In genomic region chr12:79046021-79046420, GRCh38 we compare ENCODE assay signal across 20 cellular contexts.
DNase-seq lines count a peak whose midpoint lies in the region; ATAC-seq, FAIRE-seq and TF ChIP-seq lines count a peak whose summit lies in the region.
"Had no signal": no experiment of that assay in that cellular context is flagged by ENCODE, and none has a peak within 500 bp of the region (broad histone marks: within the 10 kb centered on the region; RNA-seq: fewer than 3 reads in every experiment).

No MANE protein-coding gene starts in this region.

- FAIRE-seq in A549 (lab: Jason Lieb, UNC): peak; percentile 54
- FAIRE-seq: GM12891, RCC 7860 had no signal

- 0 out of 2 replicates have a peak, but pooled peaks cover 4% of the 10 kb centered on the region for H3K36me3 ChIP-seq in HUES48 (ENCODE audit: control insufficient read depth, insufficient read depth, low read length)
- H3K36me3 ChIP-seq in right atrium auricular region: no peaks in the 10 kb centered on the region
- H3K36me3 ChIP-seq in MM.1S (replicated peaks; ENCODE audit: insufficient read depth, low read length): no peaks in the 10 kb centered on the region

- no peaks in the 10 kb centered on the region for H3K27me3 Mint-ChIP-seq in mesothelial cell of epicardium (ENCODE audit: low read depth)
- H3K27me3 Mint-ChIP-seq: B cell had no signal

- intact Hi-C loops in dorsolateral prefrontal cortex (cut with DNase I): no loop called here

- TF ChIP-seq RAD21 in A549 (conservative IDR thresholded peaks at IDR 0.05 in 1 of 2, IDR thresholded peaks at IDR 0.05 in 1 of 2): no peak

- no peaks in the 10 kb centered on the region for H3K9me3 Mint-ChIP-seq in mesothelial cell of epicardium

- no peak overlapping the region for H3K27ac ChIP-seq in A549
- H3K27ac ChIP-seq in HUES48 (ENCODE audit: low read depth, low read length): no peak overlapping the region
- peak overlapping the region in 11 of 59 donors; percentile 4 to 58 (median 16) for H3K27ac ChIP-seq in dorsolateral prefrontal cortex
- no peak overlapping the region for H3K27ac ChIP-seq in coronary artery
- no peak overlapping the region for H3K27ac ChIP-seq in right atrium auricular region
- H3K27ac ChIP-seq in MM.1S (ENCODE audit: low read length): no peak overlapping the region

- no peak overlapping the region for H3K27ac Mint-ChIP-seq in mesothelial cell of epicardium
- H3K27ac Mint-ChIP-seq: B cell had no signal

- H3K4me1 ChIP-seq in A549 (no peaks in the 10 kb centered on the region), HUES48 (ENCODE audit: control insufficient read depth, insufficient read depth, low read length) (peaks cover 4% of the 10 kb centered on the region; the same call in 1 of the 2 replicates), right atrium auricular region (no peaks in the 10 kb centered on the region), MM.1S (ENCODE audit: low read length) (no peaks in the 10 kb centered on the region)

- H3K4me2 ChIP-seq in A549 (no peak overlapping the region), MM.1S (ENCODE audit: low read depth, low read length) (no peak overlapping the region)

- H2AFZ ChIP-seq in MM.1S (ENCODE audit: low read length): no peak overlapping the region

- TF ChIP-seq POLR2A in A549 (IDR thresholded peaks at IDR 0.05; ENCODE audit: low read length): no peak

- TF ChIP-seq EP300 in A549 (IDR thresholded peaks at IDR 0.05): no peak

- H3K9ac ChIP-seq in HUES48 (ENCODE audit: low read depth, low read length) (no peak overlapping the region), MM.1S (ENCODE audit: low read length) (no peak overlapping the region)

- DNase-seq in A549 (ENCODE audit: low read depth in 1 of 2, low spot score in 1 of 2) (no peak), dorsolateral prefrontal cortex (no peak), mesothelial cell of epicardium (ENCODE audit: low spot score in 2 of 2, unreplicated experiment in 2 of 2) (no peak), coronary artery (ENCODE audit: low spot score) (no peak), right atrium auricular region (ENCODE audit: low spot score) (no peak), MM.1S (no peak)
- DNase-seq: 8988T; DMS 273 treated with DMSO at 0.1 percent for 48 hours; IMR-90; NCI-H1048; NCI-H1436; NCI-H2029; NCI-H446; NK-92 treated with Interleukin-12 subunit alpha and Interleukin-12 subunit beta, amount 100 ng/mL, for 24 hours had no signal

- WGBS in A549 (ENCODE audit: missing lambda C conversion rate): 95% methylated on average over 1 of the region's 1 CpG

- peak overlapping the region; percentile 74 for H3K4me3 Mint-ChIP-seq in mesothelial cell of epicardium
- H3K4me3 Mint-ChIP-seq: B cell had no signal

- POLR2A ChIA-PET in A549 (lab: Yijun Ruan, JAX): no interaction called here

- H3K4me3 ChIP-seq in A549 (no peak overlapping the region), HUES48 (ENCODE audit: low read depth, low read length) (peak overlapping the region; percentile 75), dorsolateral prefrontal cortex (peak overlapping the region in 44 of 59 donors; percentile 0 to 49 (median 22)), coronary artery (no peak overlapping the region), right atrium auricular region (no peak overlapping the region), MM.1S (ENCODE audit: low read length) (no peak overlapping the region)

- no peaks in the 10 kb centered on the region for H3F3A ChIP-seq in MM.1S (ENCODE audit: insufficient read depth, low read length)

- peaks cover 3% of the 10 kb centered on the region for H3K4me1 Mint-ChIP-seq in mesothelial cell of epicardium
- H3K4me1 Mint-ChIP-seq: B cell had no signal

- H3K9me2 ChIP-seq in MM.1S (replicated peaks; ENCODE audit: insufficient read depth, low read length): no peaks in the 10 kb centered on the region

- H3K27me3 ChIP-seq in HUES48 (ENCODE audit: control insufficient read depth, insufficient read depth, low read length) (no peaks in the 10 kb centered on the region), dorsolateral prefrontal cortex (no peaks in the 10 kb centered on the region), right atrium auricular region (no peaks in the 10 kb centered on the region), MM.1S (replicated peaks; ENCODE audit: insufficient read depth, low read length) (no peaks in the 10 kb centered on the region)

- CTCF ChIA-PET in A549 (lab: Yijun Ruan, JAX): no interaction called here

- ATAC-seq in A549: no peak
- ATAC-seq in HG02798 (IDR thresholded peaks at IDR 0.05; ENCODE audit: poor library complexity, unreplicated experiment): no peak
- ATAC-seq: Right ventricle myocardium inferior had no signal

- H4K20me1 ChIP-seq in MM.1S (ENCODE audit: insufficient read depth, low read length): no peaks in the 10 kb centered on the region

- no peaks in the 10 kb centered on the region for H3K79me2 ChIP-seq in MM.1S (ENCODE audit: low read length)

- TF ChIP-seq CTCF in A549 (IDR thresholded peaks at IDR 0.05): no peak
- TF ChIP-seq CTCF in dorsolateral prefrontal cortex (IDR thresholded peaks at IDR 0.05 in 54 of 56, conservative IDR thresholded peaks at IDR 0.05 in 2 of 56; ENCODE audit: low read depth in 1 of 56, partially characterized antibody in 56 of 56): no peak
- no peak for TF ChIP-seq CTCF in mesothelial cell of epicardium (IDR thresholded peaks at IDR 0.05; ENCODE audit: unreplicated experiment)
- no peak for TF ChIP-seq CTCF in coronary artery (IDR thresholded peaks at IDR 0.05)
- no peak for TF ChIP-seq CTCF in right atrium auricular region (IDR thresholded peaks at IDR 0.05)
- no peak for TF ChIP-seq CTCF in MM.1S (IDR thresholded peaks at IDR 0.05; ENCODE audit: low read length)

- H3K9me3 ChIP-seq in A549: no peaks in the 10 kb centered on the region
- no peaks in the 10 kb centered on the region for H3K9me3 ChIP-seq in HUES48 (ENCODE audit: control insufficient read depth, insufficient read depth, low read length)
- H3K9me3 ChIP-seq in right atrium auricular region: no peaks in the 10 kb centered on the region
- H3K9me3 ChIP-seq in MM.1S (replicated peaks; ENCODE audit: insufficient read depth, low read length): no peaks in the 10 kb centered on the region

- H3K36me3 Mint-ChIP-seq in mesothelial cell of epicardium: no peaks in the 10 kb centered on the region

TF ChIP-seq in A549, 52 proteins besides CTCF, POLR2A, EP300 and RAD21:
- TF ChIP-seq KDM5A (IDR thresholded peaks at IDR 0.05) (no peak), FOXS1 (CRISPR knock-in tag; IDR thresholded peaks at IDR 0.05) (no peak), TP53 (CRISPR knock-in tag; IDR thresholded peaks at IDR 0.05) (no peak), PHF8 (IDR thresholded peaks at IDR 0.05; ENCODE audit: borderline replicate concordance, low read depth) (no peak), ZFP36 (IDR thresholded peaks at IDR 0.05; ENCODE audit: borderline replicate concordance, partially characterized antibody) (no peak), CBX2 (IDR thresholded peaks at IDR 0.05; ENCODE audit: borderline replicate concordance, low read depth) (no peak), GATA3 (IDR thresholded peaks at IDR 0.05; ENCODE audit: borderline replicate concordance) (no peak), HOXA7 (CRISPR knock-in tag; IDR thresholded peaks at IDR 0.05) (no peak), ZNF302 (CRISPR knock-in tag; IDR thresholded peaks at IDR 0.05) (no peak), FOSL2 (IDR thresholded peaks at IDR 0.05) (no peak), FOSL2 (CRISPR knock-in tag; IDR thresholded peaks at IDR 0.05) (no peak), TFCP2L1 (CRISPR knock-in tag; IDR thresholded peaks at IDR 0.05) (no peak)
- TF ChIP-seq, protein P1, sequence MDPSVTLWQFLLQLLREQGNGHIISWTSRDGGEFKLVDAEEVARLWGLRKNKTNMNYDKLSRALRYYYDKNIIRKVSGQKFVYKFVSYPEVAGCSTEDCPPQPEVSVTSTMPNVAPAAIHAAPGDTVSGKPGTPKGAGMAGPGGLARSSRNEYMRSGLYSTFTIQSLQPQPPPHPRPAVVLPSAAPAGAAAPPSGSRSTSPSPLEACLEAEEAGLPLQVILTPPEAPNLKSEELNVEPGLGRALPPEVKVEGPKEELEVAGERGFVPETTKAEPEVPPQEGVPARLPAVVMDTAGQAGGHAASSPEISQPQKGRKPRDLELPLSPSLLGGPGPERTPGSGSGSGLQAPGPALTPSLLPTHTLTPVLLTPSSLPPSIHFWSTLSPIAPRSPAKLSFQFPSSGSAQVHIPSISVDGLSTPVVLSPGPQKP (IDR thresholded peaks at IDR 0.05; ENCODE audit: low read depth, low read length): no peak
- TF ChIP-seq, protein P2, sequence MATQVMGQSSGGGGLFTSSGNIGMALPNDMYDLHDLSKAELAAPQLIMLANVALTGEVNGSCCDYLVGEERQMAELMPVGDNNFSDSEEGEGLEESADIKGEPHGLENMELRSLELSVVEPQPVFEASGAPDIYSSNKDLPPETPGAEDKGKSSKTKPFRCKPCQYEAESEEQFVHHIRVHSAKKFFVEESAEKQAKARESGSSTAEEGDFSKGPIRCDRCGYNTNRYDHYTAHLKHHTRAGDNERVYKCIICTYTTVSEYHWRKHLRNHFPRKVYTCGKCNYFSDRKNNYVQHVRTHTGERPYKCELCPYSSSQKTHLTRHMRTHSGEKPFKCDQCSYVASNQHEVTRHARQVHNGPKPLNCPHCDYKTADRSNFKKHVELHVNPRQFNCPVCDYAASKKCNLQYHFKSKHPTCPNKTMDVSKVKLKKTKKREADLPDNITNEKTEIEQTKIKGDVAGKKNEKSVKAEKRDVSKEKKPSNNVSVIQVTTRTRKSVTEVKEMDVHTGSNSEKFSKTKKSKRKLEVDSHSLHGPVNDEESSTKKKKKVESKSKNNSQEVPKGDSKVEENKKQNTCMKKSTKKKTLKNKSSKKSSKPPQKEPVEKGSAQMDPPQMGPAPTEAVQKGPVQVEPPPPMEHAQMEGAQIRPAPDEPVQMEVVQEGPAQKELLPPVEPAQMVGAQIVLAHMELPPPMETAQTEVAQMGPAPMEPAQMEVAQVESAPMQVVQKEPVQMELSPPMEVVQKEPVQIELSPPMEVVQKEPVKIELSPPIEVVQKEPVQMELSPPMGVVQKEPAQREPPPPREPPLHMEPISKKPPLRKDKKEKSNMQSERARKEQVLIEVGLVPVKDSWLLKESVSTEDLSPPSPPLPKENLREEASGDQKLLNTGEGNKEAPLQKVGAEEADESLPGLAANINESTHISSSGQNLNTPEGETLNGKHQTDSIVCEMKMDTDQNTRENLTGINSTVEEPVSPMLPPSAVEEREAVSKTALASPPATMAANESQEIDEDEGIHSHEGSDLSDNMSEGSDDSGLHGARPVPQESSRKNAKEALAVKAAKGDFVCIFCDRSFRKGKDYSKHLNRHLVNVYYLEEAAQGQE (IDR thresholded peaks at IDR 0.05): no peak
TF ChIP-seq in A549: peak in this region for 0.

Comparison
In these comparisons a context has a peak if more than half of its experiments do, and no peak if none do; other contexts are left out.
1. H3K4me3 ChIP-seq: peak in HUES48 (single experiment) and dorsolateral prefrontal cortex (44 of 59); none in A549 (single experiment), coronary artery (single experiment), right atrium auricular region (0 of 2) and MM.1S (single experiment).